In the genomic region with DNA sequence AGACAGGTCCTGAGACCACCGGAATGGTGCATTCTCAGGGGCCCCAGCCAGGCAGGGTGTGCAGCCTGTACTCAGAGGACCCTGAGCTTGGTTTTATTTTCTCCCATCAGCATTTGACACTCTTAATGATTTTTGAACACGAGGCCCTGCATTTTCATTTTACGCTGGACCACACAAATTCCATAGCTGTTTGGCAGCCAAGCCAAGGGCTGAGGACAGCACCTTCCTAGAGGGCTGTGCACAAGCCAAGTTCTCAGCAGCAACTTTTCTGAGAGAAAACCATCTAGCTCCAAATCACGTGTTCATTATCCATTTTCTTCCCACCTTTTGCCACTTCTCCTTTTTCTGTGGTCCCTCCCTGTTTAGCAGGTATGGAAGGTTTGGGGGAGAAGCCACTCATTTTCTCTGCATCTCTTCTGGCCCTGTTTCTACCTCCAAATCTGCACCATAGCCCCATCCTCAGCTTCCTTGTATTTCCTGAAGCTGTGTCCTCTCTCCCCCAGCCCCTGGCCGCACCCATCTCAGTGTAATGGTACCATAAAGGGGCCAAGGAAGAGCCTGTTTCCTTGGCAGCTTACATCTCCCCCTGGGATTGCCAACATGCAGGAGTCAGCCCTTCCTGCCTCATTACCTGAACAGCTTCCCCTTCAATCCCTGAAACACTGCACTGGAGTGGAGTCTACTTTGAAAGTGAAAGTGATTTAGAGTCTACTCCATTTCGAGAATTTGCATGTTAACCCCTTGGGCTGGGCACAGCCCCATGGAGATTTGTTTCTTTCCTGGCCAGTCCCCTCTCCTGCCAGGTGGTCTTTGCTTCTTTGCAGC, we compare ENCODE assay signal across 8 cellular contexts.
A peak's percentile ranks its signal among the peaks of the same experiment; 100 is the strongest.
DNase-seq lines count a peak whose midpoint lies in the region; ATAC-seq and TF ChIP-seq lines count a peak whose summit lies in the region.

No MANE protein-coding gene starts in this region.

- H2BK15ac ChIP-seq in IMR-90 (ENCODE audit: low read depth, low read length): no peak overlapping the region; the same call in 1 of the 3 replicates

- peak overlapping the region; percentile 43 for H3K4me3 Mint-ChIP-seq in activated naive CD4-positive, alpha-beta T cell treated with anti-CD3 and anti-CD28 coated beads, Interleukin-2, amount 10 ng/mL, durations not matched to agents 7 days and 5 days
- H3K4me3 Mint-ChIP-seq in Caco-2 (ENCODE audit: unreplicated experiment): no peak overlapping the region

- H3K27ac ChIP-seq in IMR-90 (ENCODE audit: insufficient read depth, low read length) (peak overlapping the region; percentile 12; the same call in 1 of the 2 replicates), subcutaneous abdominal adipose tissue (ENCODE audit: low read depth, low read length) (no peak overlapping the region), psoas muscle (no peak overlapping the region)

- peaks cover 23% of the 10 kb centered on the region for H3K9me1 ChIP-seq in IMR-90 (ENCODE audit: insufficient read depth, low read length)

- H3K56ac ChIP-seq in IMR-90 (ENCODE audit: extremely low read depth, insufficient read depth, low read length): 0 out of 2 replicates have a peak overlapping the region, but pooled peaks have one; percentile 21

- H2AFZ ChIP-seq in IMR-90 (replicated peaks; ENCODE audit: low read length, poor library complexity): peak overlapping the region; percentile 80

- H3K36me3 ChIP-seq in IMR-90 (ENCODE audit: control insufficient read depth, insufficient read depth, low read length): no peaks in the 10 kb centered on the region
- H3K36me3 ChIP-seq in endocrine pancreas (ENCODE audit: control insufficient read depth, insufficient read depth, low read length): no peaks in the 10 kb centered on the region
- peaks cover 0 to 40% (median 27%) of the 10 kb centered on the region in 5 donors for H3K36me3 ChIP-seq in subcutaneous abdominal adipose tissue (ENCODE audit: control insufficient read depth in 5 of 5, insufficient read depth in 5 of 5, low read length in 5 of 5)
- H3K36me3 ChIP-seq in psoas muscle (ENCODE audit: insufficient read depth in 1 of 2, low read depth in 1 of 2): no peaks in the 10 kb centered on the region
- no peaks in the 10 kb centered on the region for H3K36me3 ChIP-seq in Caco-2 (ENCODE audit: control insufficient read depth, insufficient read depth, low read length)

- H2AK9ac ChIP-seq in IMR-90 (replicated peaks; ENCODE audit: low read depth, low read length, poor library complexity): peak overlapping the region; percentile 12

- H3K18ac ChIP-seq in IMR-90 (ENCODE audit: low read depth, low read length): peak overlapping the region; percentile 64; the same call in 1 of the 2 replicates

- TF ChIP-seq POLR2A in IMR-90 (IDR thresholded peaks at IDR 0.05; ENCODE audit: low read depth, low read length): no peak

- no peak overlapping the region for H2BK5ac ChIP-seq in IMR-90 (ENCODE audit: low read depth, low read length, poor library complexity, severe bottlenecking)

- H3K9me3 ChIP-seq in IMR-90 (ENCODE audit: control insufficient read depth, insufficient read depth, low read length): no peaks in the 10 kb centered on the region
- H3K9me3 ChIP-seq in endocrine pancreas (ENCODE audit: control insufficient read depth, low read length): no peaks in the 10 kb centered on the region
- H3K9me3 ChIP-seq in subcutaneous abdominal adipose tissue (ENCODE audit: control insufficient read depth in 5 of 5, low read length in 5 of 5): no peaks in the 10 kb centered on the region
- no peaks in the 10 kb centered on the region for H3K9me3 ChIP-seq in psoas muscle
- no peaks in the 10 kb centered on the region for H3K9me3 ChIP-seq in Caco-2

- H3K4me2 ChIP-seq in IMR-90 (ENCODE audit: low read depth, low read length): peak overlapping the region; percentile 92

- H3K14ac ChIP-seq in IMR-90 (replicated peaks; ENCODE audit: low read depth, low read length): peak overlapping the region; percentile 84

- peaks cover 0 to 9% of the 10 kb centered on the region in 2 experiments; a peak in 1 of 4 replicates for H3K79me1 ChIP-seq in IMR-90 (ENCODE audit: low read depth in 1 of 2, low read length in 2 of 2)

- no peaks in the 10 kb centered on the region for H4K20me1 ChIP-seq in IMR-90 (ENCODE audit: insufficient read depth, low read length)

- 37% methylated on average over 4 of the region's 6 CpGs; no CpG with 5 or more reads in 1 of the 2 experiments for WGBS in IMR-90 (ENCODE audit: extremely low coverage in 2 of 2, insufficient read length in 1 of 2), 2 experiments
- 52 to 64% (median 55%) methylated on average over 6 of the region's 6 CpGs for WGBS in psoas muscle, 3 donors

- 0 out of 2 replicates have a peak overlapping the region, but pooled peaks have one; percentile 8 for H2AK5ac ChIP-seq in IMR-90 (ENCODE audit: low read depth, low read length)

- H4K8ac ChIP-seq in IMR-90 (ENCODE audit: low read depth in 2 of 2, low read length in 2 of 2): peak overlapping the region; percentile 30 to 77; a peak in 2 of 4 replicates

- no peaks in the 10 kb centered on the region for H3K27me3 Mint-ChIP-seq in activated naive CD4-positive, alpha-beta T cell treated with anti-CD3 and anti-CD28 coated beads, Interleukin-2, amount 10 ng/mL, durations not matched to agents 7 days and 5 days
- peaks cover 2% of the 10 kb centered on the region for H3K27me3 Mint-ChIP-seq in Caco-2 (ENCODE audit: insufficient read depth, unreplicated experiment)

- no peaks in the 10 kb centered on the region for H3K9me3 Mint-ChIP-seq in activated naive CD4-positive, alpha-beta T cell treated with anti-CD3 and anti-CD28 coated beads, Interleukin-2, amount 10 ng/mL, durations not matched to agents 7 days and 5 days
- no peaks in the 10 kb centered on the region for H3K9me3 Mint-ChIP-seq in Caco-2 (ENCODE audit: unreplicated experiment)

- dilution Hi-C loops in IMR-90 (cut with HindIII; ENCODE audit: low sequenced_read_pairs, unreplicated experiment): no loop called here

- in situ Hi-C loops in IMR-90 (cut with MboI; ENCODE audit: low sequenced_read_pairs): loop anchor here (25.0 kb wide), 1 partner anchor 837 kb away; the partner anchor contains the start of gene FJX1

- H3K4me1 ChIP-seq in IMR-90 (ENCODE audit: control insufficient read depth, insufficient read depth, low read length) (peaks cover 25% of the 10 kb centered on the region), endocrine pancreas (ENCODE audit: control insufficient read depth, insufficient read depth, low read length) (no peaks in the 10 kb centered on the region), subcutaneous abdominal adipose tissue (ENCODE audit: control insufficient read depth in 5 of 5, insufficient read depth in 5 of 5, low read length in 5 of 5) (peaks cover 11 to 54% (median 40%) of the 10 kb centered on the region in 5 donors), psoas muscle (peaks cover 6% of the 10 kb centered on the region), Caco-2 (peaks cover 28% of the 10 kb centered on the region)

- peak overlapping the region; percentile 28 for H3K4ac ChIP-seq in IMR-90 (ENCODE audit: low read depth, low read length)

- POLR2A ChIA-PET in IMR-90 (lab: Charles Lee; ENCODE audit: unreplicated experiment): no interaction called here
- POLR2A ChIA-PET in Caco-2 (lab: Charles Lee): no interaction called here

- DNase-seq in activated naive CD4-positive, alpha-beta T cell treated with anti-CD3 and anti-CD28 coated beads, Interleukin-2, amount 10 ng/mL, durations not matched to agents 7 days and 5 days: no peak
- no peak for DNase-seq in activated naive CD4-positive, alpha-beta T cell treated with anti-CD3 and anti-CD28 coated beads, Interleukin-2, amount 50 U/mL, for 16 hours
- DNase-seq in IMR-90: no peak
- no peak for DNase-seq in occipital lobe (lab: John Stamatoyannopoulos, UW)
- DNase-seq in psoas muscle: no peak
- DNase-seq in Caco-2: no peak

- H3K27me3 ChIP-seq in IMR-90 (ENCODE audit: control insufficient read depth, insufficient read depth, low read length) (no peaks in the 10 kb centered on the region), endocrine pancreas (ENCODE audit: control insufficient read depth, insufficient read depth, low read length) (no peaks in the 10 kb centered on the region), subcutaneous abdominal adipose tissue (ENCODE audit: control insufficient read depth in 5 of 5, insufficient read depth in 4 of 5, low read length in 5 of 5) (no peaks in the 10 kb centered on the region), psoas muscle (ENCODE audit: insufficient read depth in 3 of 3, low read length in 2 of 3) (no peaks in the 10 kb centered on the region), Caco-2 (replicated peaks; ENCODE audit: control insufficient read depth, insufficient read depth, low read length) (no peaks in the 10 kb centered on the region)

- H3K23ac ChIP-seq in IMR-90 (ENCODE audit: low read depth, low read length): peak overlapping the region; percentile 35; the same call in 1 of the 2 replicates

- H2BK120ac ChIP-seq in IMR-90 (ENCODE audit: low read depth, low read length): peak overlapping the region; percentile 75

- H3K4me3 ChIP-seq in IMR-90 (ENCODE audit: insufficient read depth, low read depth, low read length): peak overlapping the region; percentile 3; the same call in 1 of the 2 replicates
- peak overlapping the region; percentile 30 for H3K4me3 ChIP-seq in endocrine pancreas (ENCODE audit: control insufficient read depth, insufficient read depth, low read length)
- H3K4me3 ChIP-seq in subcutaneous abdominal adipose tissue (ENCODE audit: low read depth in 1 of 5, low read length in 5 of 5): peak overlapping the region in 3 of 5 donors; percentile 13 to 54 (median 19)
- H3K4me3 ChIP-seq in psoas muscle: no peak overlapping the region
- H3K4me3 ChIP-seq in Caco-2 (ENCODE audit: low read depth, low read length): no peak overlapping the region

- ATAC-seq in IMR-90 (ENCODE audit: low read depth) (peak; percentile 66), psoas muscle (no peak)

- H3K4me1 Mint-ChIP-seq in activated naive CD4-positive, alpha-beta T cell treated with anti-CD3 and anti-CD28 coated beads, Interleukin-2, amount 10 ng/mL, durations not matched to agents 7 days and 5 days: peaks cover 42% of the 10 kb centered on the region
- H3K4me1 Mint-ChIP-seq in Caco-2 (ENCODE audit: low read depth, unreplicated experiment): peaks cover 36% of the 10 kb centered on the region

- peak overlapping the region; percentile 46 for H3K27ac Mint-ChIP-seq in activated naive CD4-positive, alpha-beta T cell treated with anti-CD3 and anti-CD28 coated beads, Interleukin-2, amount 10 ng/mL, durations not matched to agents 7 days and 5 days
- no peak overlapping the region for H3K27ac Mint-ChIP-seq in Caco-2 (ENCODE audit: unreplicated experiment)

- TF ChIP-seq RAD21 in IMR-90 (IDR thresholded peaks at IDR 0.05; ENCODE audit: low read length): no peak

- peak overlapping the region; percentile 85 for H4K5ac ChIP-seq in IMR-90 (ENCODE audit: low read depth, low read length)

- H2BK20ac ChIP-seq in IMR-90 (ENCODE audit: low read depth, low read length): peak overlapping the region; percentile 39

- H3K9ac ChIP-seq in IMR-90 (ENCODE audit: low read depth, low read length) (peak overlapping the region; percentile 58), endocrine pancreas (ENCODE audit: control insufficient read depth, insufficient read depth, low read length) (no peak overlapping the region), subcutaneous abdominal adipose tissue (ENCODE audit: low read length in 5 of 5) (peak overlapping the region in 1 of 5 donors; percentile 32)

- intact Hi-C loops in IMR-90 (cut with micrococcal nuclease): no loop called here
- intact Hi-C loops in psoas muscle (cut with DNase I): no loop called here
- intact Hi-C loops in Caco-2 (cut with micrococcal nuclease; ENCODE audit: unreplicated experiment): no loop called here

- CTCF ChIA-PET in activated naive CD4-positive, alpha-beta T cell treated with anti-CD3 and anti-CD28 coated beads, Interleukin-2, amount 10 ng/mL, durations not matched to agents 7 days and 5 days (lab: Charles Lee): interaction anchor here (0.8 to 2.1 kb wide), 9 partner anchors 9 to 158 kb away, joined by 3 to 8 read pairs (median 4); no protein-coding TSS in a partner anchor
- CTCF ChIA-PET in IMR-90 (lab: Yijun Ruan, JAX) (no interaction called here), Caco-2 (lab: Charles Lee) (no interaction called here)

- BruUV-seq in IMR-90 (replicated peaks; lab: Mats Ljungman, UMichigan): no TSS peak
- no TSS peak for BruUV-seq in Caco-2 (replicated peaks; lab: Mats Ljungman, UMichigan)

- TF ChIP-seq CTCF in IMR-90 (conservative IDR thresholded peaks at IDR 0.05; ENCODE audit: low read depth, low read length) (no peak), psoas muscle (IDR thresholded peaks at IDR 0.05) (no peak), Caco-2 (IDR thresholded peaks at IDR 0.05; ENCODE audit: insufficient read depth in 1 of 2, low read depth in 1 of 2, low read length in 1 of 2, severe bottlenecking in 1 of 2, unreplicated experiment in 1 of 2) (no peak)

- peaks cover 4% of the 10 kb centered on the region for H3K36me3 Mint-ChIP-seq in activated naive CD4-positive, alpha-beta T cell treated with anti-CD3 and anti-CD28 coated beads, Interleukin-2, amount 10 ng/mL, durations not matched to agents 7 days and 5 days
- no peaks in the 10 kb centered on the region for H3K36me3 Mint-ChIP-seq in Caco-2 (ENCODE audit: insufficient read depth, unreplicated experiment)

- H4K91ac ChIP-seq in IMR-90 (ENCODE audit: insufficient read depth, low read depth, low read length): peak overlapping the region; percentile 50

Comparison
In these comparisons a context has a peak if more than half of its experiments do, and no peak if none do; other contexts are left out.
1. H3K4me3 ChIP-seq: peak in IMR-90 (single experiment), endocrine pancreas (single experiment) and subcutaneous abdominal adipose tissue (3 of 5); none in psoas muscle (single experiment) and Caco-2 (single experiment).